In genomic region chr1:111864862-111865261, GRCh38 we compare ENCODE assay signal across 16 cellular contexts.
DNase-seq lines count a peak whose midpoint lies in the region; ATAC-seq, FAIRE-seq and TF ChIP-seq lines count a peak whose summit lies in the region.
"Had no signal": no experiment of that assay in that cellular context is flagged by ENCODE, and none has a peak within 500 bp of the region (broad histone marks: within the 10 kb centered on the region; RNA-seq: fewer than 3 reads in every experiment).

No MANE protein-coding gene starts in this region.

- H3K36me3 ChIP-seq in HepG2 (replicated peaks in 1 of 2; ENCODE audit: control insufficient read depth in 1 of 2, insufficient read depth in 2 of 2, low read length in 2 of 2) (no peaks in the 10 kb centered on the region), right lobe of liver (no peaks in the 10 kb centered on the region)

- H3K79me2 ChIP-seq in HepG2 (ENCODE audit: insufficient read depth, low read length), result no peaks in the 10 kb centered on the region
- H3K79me2 ChIP-seq: parathyroid adenoma had no signal

- TF ChIP-seq POLR2A in HepG2 (IDR thresholded peaks at IDR 0.05; ENCODE audit: insufficient read depth in 1 of 2, low read depth in 2 of 2, low read length in 2 of 2) (no peak), right lobe of liver (IDR thresholded peaks at IDR 0.05) (no peak)

- TF ChIP-seq EP300 in HepG2 (IDR thresholded peaks at IDR 0.05; ENCODE audit: low read depth in 2 of 2, low read length in 2 of 2), result no peak
- no peak for TF ChIP-seq EP300 in HepG2 (CRISPR knock-in tag; IDR thresholded peaks at IDR 0.05; ENCODE audit: borderline replicate concordance)

- no TSS peak for BruUV-seq in HepG2 (replicated peaks; lab: Mats Ljungman, UMichigan)

- H3K4me3 ChIP-seq in HepG2 (replicated peaks in 1 of 3; ENCODE audit: insufficient read depth in 1 of 3, low read depth in 2 of 3, low read length in 3 of 3) (no peak overlapping the region), right lobe of liver (no peak overlapping the region), choroid plexus epithelial cell (ENCODE audit: low read depth, low read length) (no peak overlapping the region)

- DNase-seq in HepG2 (ENCODE audit: low spot score) (no peak), right lobe of liver (no peak), M059J (ENCODE audit: low read depth) (peak; percentile 5), choroid plexus epithelial cell (ENCODE audit: low read depth) (peak; percentile 2), kidney glomerular epithelial cell (lab: John Stamatoyannopoulos, UW) (no peak), T1000 (lab: John Stamatoyannopoulos, UW) (no peak)
- DNase-seq in stimulated activated CD8-positive, alpha-beta memory T cell treated with anti-CD3 and anti-CD28 coated beads, Interleukin-4, amount 100 ng/mL, for 48 hours, result no peak
- DNase-seq: activated naive CD4-positive, alpha-beta T cell treated with anti-CD3 and anti-CD28 coated beads, Interleukin-2, amount 50 U/mL, for 16 hours; caudate nucleus; DMS79 treated with DMSO at 0.1 percent for 48 hours; MM.1S; NCI-H2107; SHP77 treated with DMSO at 0.1 percent for 48 hours; stimulated activated CD4-positive, alpha-beta T cell treated with anti-CD3 and anti-CD28 coated beads, Interleukin-12 subunit alpha, Interleukin-12 subunit beta, amount 100 ng/mL, for 4 hours had no signal

- no peaks in the 10 kb centered on the region for H4K20me1 ChIP-seq in HepG2 (ENCODE audit: insufficient read depth, low read length)

- no peak for TF ChIP-seq CTCF in HepG2 (CRISPR knock-in tag; IDR thresholded peaks at IDR 0.05)
- no peak for TF ChIP-seq CTCF in right lobe of liver (IDR thresholded peaks at IDR 0.05)
- no peak for TF ChIP-seq CTCF in choroid plexus epithelial cell (conservative IDR thresholded peaks at IDR 0.05; ENCODE audit: low read depth, low read length)

- in situ Hi-C loops in HepG2 (cut with HindIII; ENCODE audit: extremely low pct_ligation_motif_present, low pct_unique_long_range_greater_than_20kb), result no loop called here

- 3% methylated on average over 3 of the region's 3 CpGs for WGBS in HepG2 (ENCODE audit: low lambda C conversion rate)
- 29% methylated on average over 3 of the region's 3 CpGs for WGBS in right lobe of liver (ENCODE audit: insufficient coverage, low coverage, low lambda C conversion rate, missing lambda C conversion rate)

- H2AFZ ChIP-seq in HepG2 (ENCODE audit: low read length), result no peak overlapping the region
- H2AFZ ChIP-seq: parathyroid adenoma had no signal

- ATAC-seq in HepG2, result no peak
- no peak for ATAC-seq in right lobe of liver
- ATAC-seq in esophagus mucosa, result no peak

- no peak overlapping the region for H3K4me2 ChIP-seq in HepG2 (ENCODE audit: low read depth, low read length)

- H3K9me3 ChIP-seq in HepG2 (ENCODE audit: low read length), result no peaks in the 10 kb centered on the region
- no peaks in the 10 kb centered on the region for H3K9me3 ChIP-seq in right lobe of liver

- intact Hi-C loops in HepG2 (cut with micrococcal nuclease; ENCODE audit: unreplicated experiment), result no loop called here
- intact Hi-C loops in right lobe of liver (cut with DNase I), result no loop called here

- H3K27ac ChIP-seq in HepG2 (ENCODE audit: extremely low read length, insufficient read depth, low read length) (no peak overlapping the region), right lobe of liver (no peak overlapping the region)
- H3K27ac ChIP-seq: parathyroid adenoma had no signal

- FAIRE-seq in HepG2 (lab: Jason Lieb, UNC), result no peak

- H3K27me3 ChIP-seq in HepG2 (ENCODE audit: control insufficient read depth in 1 of 2, insufficient read depth in 2 of 2, low read length in 2 of 2), result no peaks in the 10 kb centered on the region
- H3K27me3 ChIP-seq in right lobe of liver, result no peaks in the 10 kb centered on the region

- CTCF ChIA-PET in HepG2 (lab: Yijun Ruan, JAX; ENCODE audit: low intra/inter-chr PET ratio, low total read pairs), result no interaction called here

- POLR2A ChIA-PET in HepG2 (lab: Yijun Ruan, JAX), result no interaction called here

- TF ChIP-seq RAD21 in HepG2 (CRISPR knock-in tag; IDR thresholded peaks at IDR 0.05), result no peak

- H3K4me1 ChIP-seq in HepG2 (ENCODE audit: insufficient read depth, low read length) (no peaks in the 10 kb centered on the region), right lobe of liver (peaks cover 0 to 16% (median 9%) of the 10 kb centered on the region in 4 donors)
- H3K4me1 ChIP-seq: parathyroid adenoma had no signal

- no peak overlapping the region for H3K9ac ChIP-seq in HepG2 (ENCODE audit: insufficient read depth, low read depth, low read length)
- H3K9ac ChIP-seq: parathyroid adenoma had no signal

TF ChIP-seq in HepG2, 621 proteins besides CTCF, POLR2A, EP300 and RAD21:
- TF ChIP-seq MIER2 (CRISPR knock-in tag; IDR thresholded peaks at IDR 0.05) (peak; percentile 90), POLR2G (IDR thresholded peaks at IDR 0.05; ENCODE audit: low read depth, low read length) (no peak), REST (IDR thresholded peaks at IDR 0.05; ENCODE audit: borderline replicate concordance in 1 of 2, low read depth in 1 of 2, low read length in 2 of 2) (peak; percentile 51 to 88)

Comparison
In these comparisons a context has a peak if more than half of its experiments do, and no peak if none do; other contexts are left out.
1. DNase-seq: peak in M059J (single experiment) and choroid plexus epithelial cell (single experiment); none in HepG2 (single experiment), right lobe of liver (0 of 3), kidney glomerular epithelial cell (single experiment), T1000 (single experiment) and stimulated activated CD8-positive, alpha-beta memory T cell treated with anti-CD3 and anti-CD28 coated beads, Interleukin-4, amount 100 ng/mL, for 48 hours (single experiment).